ENCODE assay signal across 10 cellular contexts in the genomic region with DNA sequence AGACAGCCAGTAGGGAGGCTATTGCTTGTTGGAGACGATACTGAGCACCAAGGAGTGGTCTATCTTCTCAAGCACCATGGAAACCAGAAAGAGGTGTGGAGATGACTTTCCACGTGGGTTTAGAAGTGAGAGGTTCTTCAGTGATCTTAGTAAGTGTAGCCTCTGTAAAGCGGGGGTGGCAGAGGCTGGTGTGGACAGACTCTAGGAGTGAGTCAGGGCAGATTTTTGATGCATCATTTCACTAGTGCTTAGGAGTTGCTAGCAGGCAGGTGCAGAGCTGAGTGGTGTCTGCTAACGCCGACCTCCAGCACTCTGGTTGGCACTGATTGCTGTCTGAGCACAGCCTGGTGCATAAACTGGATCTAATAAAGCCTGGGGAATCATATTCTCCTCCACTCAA.
DNase-seq lines count a peak whose midpoint lies in the region; ATAC-seq and TF ChIP-seq lines count a peak whose summit lies in the region.
"Had no signal": no experiment of that assay in that cellular context is flagged by ENCODE, and none has a peak within 500 bp of the region (broad histone marks: within the 10 kb centered on the region; RNA-seq: fewer than 3 reads in every experiment).

No MANE protein-coding gene starts in this region.

- ATAC-seq in HG03045 (IDR thresholded peaks at IDR 0.05; ENCODE audit: unreplicated experiment), result peak; percentile 94
- ATAC-seq in gastrocnemius medialis, result no peak

- intact Hi-C loops in gastrocnemius medialis (cut with DNase I; ENCODE audit: low total_unique reads), result no loop called here

- H3K27me3 Mint-ChIP-seq in mesothelial cell of epicardium (ENCODE audit: low read depth), result peaks cover 58% of the 10 kb centered on the region

- H3K27ac ChIP-seq in gastrocnemius medialis, result no peak overlapping the region
- H3K27ac ChIP-seq: thyroid gland had no signal

- no peak for TF ChIP-seq POLR2A in gastrocnemius medialis (IDR thresholded peaks at IDR 0.05)

- no peaks in the 10 kb centered on the region for H3K9me3 ChIP-seq in gastrocnemius medialis
- H3K9me3 ChIP-seq: thyroid gland had no signal

- H3K27ac Mint-ChIP-seq in mesothelial cell of epicardium, result no peak overlapping the region
- H3K27ac Mint-ChIP-seq: dendritic cell treated with granulocyte-macrophage colony-stimulating factor and Interleukin-4, amounts not matched to agents 40 ng/mL and 50 ng/mL, for 4 days had no signal

- no peaks in the 10 kb centered on the region for H3K4me1 Mint-ChIP-seq in mesothelial cell of epicardium

- TF ChIP-seq CTCF in gastrocnemius medialis (IDR thresholded peaks at IDR 0.05 in 4 of 5, conservative IDR thresholded peaks at IDR 0.05 in 1 of 5), result no peak
- TF ChIP-seq CTCF in mesothelial cell of epicardium (IDR thresholded peaks at IDR 0.05; ENCODE audit: unreplicated experiment), result no peak

- H3K36me3 Mint-ChIP-seq in mesothelial cell of epicardium, result no peaks in the 10 kb centered on the region

- H3K27me3 ChIP-seq in gastrocnemius medialis, result no peaks in the 10 kb centered on the region
- H3K27me3 ChIP-seq: thyroid gland had no signal

- no peaks in the 10 kb centered on the region for H3K4me1 ChIP-seq in gastrocnemius medialis
- H3K4me1 ChIP-seq: thyroid gland had no signal

- no peak overlapping the region for H3K4me3 Mint-ChIP-seq in mesothelial cell of epicardium
- H3K4me3 Mint-ChIP-seq: dendritic cell treated with granulocyte-macrophage colony-stimulating factor and Interleukin-4, amounts not matched to agents 40 ng/mL and 50 ng/mL, for 4 days had no signal

- H3K9me3 Mint-ChIP-seq in mesothelial cell of epicardium, result no peaks in the 10 kb centered on the region
- H3K9me3 Mint-ChIP-seq: dendritic cell treated with granulocyte-macrophage colony-stimulating factor and Interleukin-4, amounts not matched to agents 40 ng/mL and 50 ng/mL, for 4 days had no signal

- in situ Hi-C loops in gastrocnemius medialis (cut with MboI; ENCODE audit: low sequenced_read_pairs in 4 of 4), result no loop called here

- H3K4me3 ChIP-seq in gastrocnemius medialis, result no peak overlapping the region
- H3K4me3 ChIP-seq: thyroid gland had no signal

- peak; percentile 45 for DNase-seq in activated CD4-positive, CD25-positive, alpha-beta regulatory T cell treated with anti-CD3 and anti-CD28 coated beads, Interleukin-2, amount 50 U/mL, for 16 hours (ENCODE audit: low read depth, low spot score)
- DNase-seq in activated CD4-positive, CD25-positive, alpha-beta regulatory T cell treated with anti-CD3 and anti-CD28 coated beads, Interleukin-2, amount 50 U/mL, for 72 hours, result no peak
- DNase-seq in activated T-cell treated with anti-CD3 and anti-CD28 coated beads, Interleukin-2, amount 50 U/mL, for 48 hours, result peak; percentile 77 to 82
- peak; percentile 76 for DNase-seq in stimulated activated CD8-positive, alpha-beta memory T cell treated with anti-CD3 and anti-CD28 coated beads, Interleukin-4, amount 100 ng/mL, for 48 hours
- DNase-seq in gastrocnemius medialis (no peak), NCI-H82 treated with DMSO at 0.1 percent for 48 hours (lab: John Stamatoyannopoulos, UW; ENCODE audit: unreplicated experiment) (no peak), mesothelial cell of epicardium (ENCODE audit: low spot score in 2 of 2, unreplicated experiment in 2 of 2) (no peak)
- DNase-seq: thyroid gland had no signal

- no peaks in the 10 kb centered on the region for H3K36me3 ChIP-seq in gastrocnemius medialis
- H3K36me3 ChIP-seq: thyroid gland had no signal

Comparison
In these comparisons a context has a peak if more than half of its experiments do, and no peak if none do; other contexts are left out.
1. DNase-seq: peak in activated CD4-positive, CD25-positive, alpha-beta regulatory T cell treated with anti-CD3 and anti-CD28 coated beads, Interleukin-2, amount 50 U/mL, for 16 hours (single experiment), activated T-cell treated with anti-CD3 and anti-CD28 coated beads, Interleukin-2, amount 50 U/mL, for 48 hours (2 of 2) and stimulated activated CD8-positive, alpha-beta memory T cell treated with anti-CD3 and anti-CD28 coated beads, Interleukin-4, amount 100 ng/mL, for 48 hours (single experiment); none in activated CD4-positive, CD25-positive, alpha-beta regulatory T cell treated with anti-CD3 and anti-CD28 coated beads, Interleukin-2, amount 50 U/mL, for 72 hours (single experiment), gastrocnemius medialis (0 of 2), NCI-H82 treated with DMSO at 0.1 percent for 48 hours (single experiment) and mesothelial cell of epicardium (0 of 2).